Comparison of ENCODE assay signal across 10 cellular contexts in the genomic region with DNA sequence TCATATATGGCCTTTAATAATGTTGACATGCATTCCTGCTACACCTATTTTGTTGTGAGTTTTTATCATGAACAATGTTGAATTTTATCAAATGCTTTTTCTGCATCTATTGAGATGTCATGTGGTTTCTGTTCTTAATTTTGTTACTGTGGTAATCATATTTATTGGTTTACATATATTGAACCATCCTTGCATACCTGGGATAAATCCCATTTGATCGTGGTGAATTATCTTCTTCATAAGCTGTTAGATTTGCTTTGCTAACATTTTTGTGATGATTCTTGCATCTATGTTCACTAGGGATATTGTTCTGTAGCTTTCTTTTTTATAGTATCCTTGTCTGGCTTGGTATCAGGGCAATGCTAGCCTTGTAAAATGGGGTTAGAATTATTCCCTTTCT.
"Had no signal": no experiment of that assay in that cellular context is flagged by ENCODE, and none has a peak within 500 bp of the region (broad histone marks: within the 10 kb centered on the region; RNA-seq: fewer than 3 reads in every experiment).

No MANE protein-coding gene starts in this region.

- H3K4me3 ChIP-seq: GM23248, GM23338, HAP-1 had no signal

- H3K27ac ChIP-seq: GM23248 had no signal

- H3K9ac ChIP-seq: GM23248 had no signal

- H3K9me3 ChIP-seq: HAP-1 had no signal

- H3K4me1 Mint-ChIP-seq: GM23338, H9 had no signal

- DNase-seq: GM23248, GOT3, H7, H9, HCEC 1CT, HFFc6 had no signal

- H3K4me3 Mint-ChIP-seq: GM23338, H9, HFFc6 had no signal

- FAIRE-seq: H1 had no signal

- H3K36me3 ChIP-seq: HAP-1 had no signal

- H2AFZ ChIP-seq: GM23248, GM23338 had no signal

- H3K4me2 ChIP-seq: GM23338 had no signal

- H3K4me1 ChIP-seq: HAP-1 had no signal

- H3K27ac Mint-ChIP-seq: GM23338, H9, HFFc6 had no signal

- ATAC-seq: GM23338, HCT116 had no signal
